In the genomic region with DNA sequence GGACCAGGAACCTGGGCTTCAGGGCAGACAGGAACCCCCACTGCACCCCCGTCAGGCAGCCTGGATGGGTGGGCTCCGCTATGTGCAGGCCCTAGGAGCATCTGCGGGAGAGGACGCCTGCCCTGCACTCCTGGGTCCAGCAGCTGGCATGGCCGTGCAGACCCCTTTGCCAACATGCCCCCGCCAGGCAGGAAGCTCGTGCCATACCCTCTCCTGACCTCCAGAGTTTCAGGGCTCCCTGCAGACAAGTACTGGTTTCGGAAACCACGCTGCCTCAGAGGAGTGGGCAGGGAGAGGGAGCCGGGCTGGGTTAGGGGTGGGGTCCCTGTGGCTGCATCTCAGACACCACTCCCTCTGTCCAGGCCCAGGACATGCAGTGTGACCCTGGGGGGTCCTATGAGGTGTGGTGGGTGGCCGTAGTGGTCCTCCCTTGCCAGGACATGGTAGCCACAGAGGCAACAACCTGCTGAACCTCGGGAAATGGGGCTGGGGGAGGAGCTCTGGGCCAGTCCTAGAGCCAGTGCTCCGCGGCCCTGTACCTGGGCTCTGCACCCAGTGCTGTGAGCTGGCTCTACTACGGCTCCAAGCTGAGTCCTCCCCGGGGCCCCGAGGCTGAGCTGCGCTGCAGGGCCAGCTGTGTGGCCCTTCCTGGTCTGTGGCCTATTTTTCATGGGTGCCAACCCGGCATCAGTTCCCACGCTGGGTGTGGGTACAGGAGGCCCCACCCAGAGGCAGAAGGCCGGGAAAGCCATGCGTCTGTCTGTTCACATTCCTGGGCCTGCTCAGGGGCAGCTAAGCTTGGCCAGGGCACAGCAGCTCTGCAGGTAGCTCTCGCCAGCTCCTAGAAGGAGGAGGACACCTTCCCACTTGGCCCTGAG, we compare ENCODE assay signal across 16 cellular contexts. TPM values are rescaled to one million over a fixed set of nuclear protein-coding genes. Genes with fewer than 3 reads are reported as not detected.
DNase-seq lines count a peak whose midpoint lies in the region; ATAC-seq and TF ChIP-seq lines count a peak whose summit lies in the region.
"Had no signal": no experiment of that assay in that cellular context is flagged by ENCODE, and none has a peak within 500 bp of the region (broad histone marks: within the 10 kb centered on the region; RNA-seq: fewer than 3 reads in every experiment).

No MANE protein-coding gene starts in this region.

- H3K79me2 ChIP-seq in Loucy (ENCODE audit: insufficient read depth, low read length) = no peaks in the 10 kb centered on the region

- H4K20me1 ChIP-seq in Loucy (ENCODE audit: insufficient read depth, low read length, poor library complexity, severe bottlenecking) = no peaks in the 10 kb centered on the region

- 69% methylated on average over 12 of the region's 23 CpGs for WGBS in esophagus muscularis mucosa

- H3K36me3 ChIP-seq in Loucy (ENCODE audit: insufficient read depth, low read length) = no peaks in the 10 kb centered on the region
- peaks cover 0 to 23% (median 13%) of the 10 kb centered on the region in 4 donors for H3K36me3 ChIP-seq in esophagus muscularis mucosa
- no peaks in the 10 kb centered on the region for H3K36me3 ChIP-seq in thoracic aorta

- no peaks in the 10 kb centered on the region for H3K9me2 ChIP-seq in Loucy (replicated peaks; ENCODE audit: low read depth, low read length)

- H3K4me3 ChIP-seq in Loucy (ENCODE audit: low read length, poor library complexity, severe bottlenecking) = peak overlapping the region; percentile 67
- H3K4me3 ChIP-seq in esophagus muscularis mucosa = peak overlapping the region in 3 of 4 donors; percentile 56 to 67 (median 62)
- H3K4me3 ChIP-seq in thoracic aorta = peak overlapping the region; percentile 92

- no peak for DNase-seq in activated CD4-positive, alpha-beta T cell treated with anti-CD3 and anti-CD28 coated beads, Interleukin-2, amount 10 ng/mL, durations not matched to agents 24 days and 14 days
- no peak for DNase-seq in activated CD4-positive, alpha-beta T cell treated with anti-CD3 and anti-CD28 coated beads for 36 hours
- DNase-seq in esophagus muscularis mucosa (ENCODE audit: extremely low spot score) (no peak), thoracic aorta (ENCODE audit: low spot score) (no peak), NCI-H345 treated with DMSO at 0.1 percent for 48 hours (lab: John Stamatoyannopoulos, UW; ENCODE audit: unreplicated experiment) (no peak)
- DNase-seq in effector CD4-positive, alpha-beta T cell = no peak
- DNase-seq: DMS153 had no signal

- no peak for ATAC-seq in activated CD4-positive, alpha-beta T cell treated with anti-CD3 and anti-CD28 coated beads for 36 hours
- ATAC-seq in thoracic aorta (ENCODE audit: insufficient number of reproducible peaks, low FRiP score, low read depth) (no peak), GM18519 (IDR thresholded peaks at IDR 0.05; ENCODE audit: low FRiP score, unreplicated experiment) (no peak)

- no peak for TF ChIP-seq CTCF in Loucy (conservative IDR thresholded peaks at IDR 0.05; ENCODE audit: low read length)
- no peak for TF ChIP-seq CTCF in esophagus muscularis mucosa (IDR thresholded peaks at IDR 0.05)
- no peak for TF ChIP-seq CTCF in thoracic aorta (IDR thresholded peaks at IDR 0.05)

- TF ChIP-seq POLR2A in esophagus muscularis mucosa (IDR thresholded peaks at IDR 0.05; ENCODE audit: low read depth) = no peak

- peaks cover 8% of the 10 kb centered on the region for H3K36me3 Mint-ChIP-seq in activated CD4-positive, alpha-beta T cell treated with anti-CD3 and anti-CD28 coated beads, Interleukin-2, amount 10 ng/mL, durations not matched to agents 24 days and 14 days (ENCODE audit: low read depth)
- H3K36me3 Mint-ChIP-seq in activated CD4-positive, alpha-beta T cell treated with anti-CD3 and anti-CD28 coated beads for 36 hours (ENCODE audit: low read depth) = no peaks in the 10 kb centered on the region
- H3K36me3 Mint-ChIP-seq: activated naive CD4-positive, alpha-beta T cell treated with anti-CD3 and anti-CD28 coated beads, Interleukin-2, amount 10 ng/mL, durations not matched to agents 7 days and 5 days; naive thymus-derived CD8-positive, alpha-beta T cell had no signal

- H3K27ac Mint-ChIP-seq in activated CD4-positive, alpha-beta T cell treated with anti-CD3 and anti-CD28 coated beads, Interleukin-2, amount 10 ng/mL, durations not matched to agents 24 days and 14 days = no peak overlapping the region
- H3K27ac Mint-ChIP-seq in activated CD4-positive, alpha-beta T cell treated with anti-CD3 and anti-CD28 coated beads for 36 hours = no peak overlapping the region
- H3K27ac Mint-ChIP-seq: stimulated activated naive B cell treated with anti-CD40 and anti-IgM and Interleukin-4, amounts not matched to agents 10 μg/mL and 1 μg/mL and 100 μg/mL, for 72 hours had no signal

- H3K9ac ChIP-seq in Loucy (ENCODE audit: low read depth, low read length, poor library complexity, severe bottlenecking) = no peak overlapping the region

- peak overlapping the region; percentile 86 for H3K4me3 Mint-ChIP-seq in activated CD4-positive, alpha-beta T cell treated with anti-CD3 and anti-CD28 coated beads, Interleukin-2, amount 10 ng/mL, durations not matched to agents 24 days and 14 days
- no peak overlapping the region for H3K4me3 Mint-ChIP-seq in activated CD4-positive, alpha-beta T cell treated with anti-CD3 and anti-CD28 coated beads for 36 hours

- H3K4me2 ChIP-seq in Loucy (ENCODE audit: low read depth, low read length, poor library complexity, severe bottlenecking) = peak overlapping the region; percentile 78

- CTCF ChIA-PET in activated CD4-positive, alpha-beta T cell treated with anti-CD3 and anti-CD28 coated beads for 36 hours (lab: Charles Lee) = interaction anchor here (0.5 to 1.6 kb wide), 3 partner anchors 9 to 34 kb away, joined by 3 to 5 read pairs (median 3); no protein-coding TSS in a partner anchor

- H3K4me1 ChIP-seq in Loucy (ENCODE audit: insufficient read depth, low read length, poor library complexity, severe bottlenecking) (peaks cover 16% of the 10 kb centered on the region), esophagus muscularis mucosa (peaks cover 14 to 20% (median 19%) of the 10 kb centered on the region in 4 donors), thoracic aorta (ENCODE audit: control insufficient read depth in 1 of 2, low read depth in 2 of 2) (peaks cover 6 to 9% of the 10 kb centered on the region in 2 donors)

- no peaks in the 10 kb centered on the region for H3K9me3 ChIP-seq in Loucy (ENCODE audit: insufficient read depth, low read depth, low read length)
- no peaks in the 10 kb centered on the region for H3K9me3 ChIP-seq in esophagus muscularis mucosa
- no peaks in the 10 kb centered on the region for H3K9me3 ChIP-seq in thoracic aorta
- H3K9me3 ChIP-seq: heart right ventricle, SJSA1 had no signal

- no peak overlapping the region for H2AFZ ChIP-seq in Loucy (ENCODE audit: low read length)

- no peaks in the 10 kb centered on the region for H3K9me3 Mint-ChIP-seq in activated CD4-positive, alpha-beta T cell treated with anti-CD3 and anti-CD28 coated beads, Interleukin-2, amount 10 ng/mL, durations not matched to agents 24 days and 14 days
- no peaks in the 10 kb centered on the region for H3K9me3 Mint-ChIP-seq in activated CD4-positive, alpha-beta T cell treated with anti-CD3 and anti-CD28 coated beads for 36 hours (ENCODE audit: low read depth)
- H3K9me3 Mint-ChIP-seq: naive thymus-derived CD8-positive, alpha-beta T cell; stimulated activated naive B cell treated with anti-CD40 and anti-IgM and Interleukin-4, amounts not matched to agents 10 μg/mL and 1 μg/mL and 100 μg/mL, for 72 hours had no signal

- H3F3A ChIP-seq in Loucy (ENCODE audit: low read depth) = no peaks in the 10 kb centered on the region

- peaks cover 5% of the 10 kb centered on the region for H3K4me1 Mint-ChIP-seq in activated CD4-positive, alpha-beta T cell treated with anti-CD3 and anti-CD28 coated beads, Interleukin-2, amount 10 ng/mL, durations not matched to agents 24 days and 14 days
- H3K4me1 Mint-ChIP-seq in activated CD4-positive, alpha-beta T cell treated with anti-CD3 and anti-CD28 coated beads for 36 hours = peaks cover 5% of the 10 kb centered on the region

- POLR2A ChIA-PET in activated CD4-positive, alpha-beta T cell treated with anti-CD3 and anti-CD28 coated beads for 36 hours (lab: Charles Lee) = no interaction called here

- intact Hi-C loops in activated CD4-positive, alpha-beta T cell treated with anti-CD3 and anti-CD28 coated beads, Interleukin-2, amount 10 ng/mL, durations not matched to agents 24 days and 14 days (cut with micrococcal nuclease) = loop anchor here (1.0 kb wide), 1 partner anchor 8 kb away; a partner anchor contains a TSS
- intact Hi-C loops in activated CD4-positive, alpha-beta T cell treated with anti-CD3 and anti-CD28 coated beads for 36 hours (cut with DNase I, micrococcal nuclease) = loop anchor here in 1 of 2 experiments (10.0 kb wide), 1 partner anchor 57 kb away; a partner anchor contains a TSS
- intact Hi-C loops in esophagus muscularis mucosa (cut with DNase I) = no loop called here

- H3K27ac ChIP-seq in esophagus muscularis mucosa (replicated peaks in 1 of 4) (no peak overlapping the region), thoracic aorta (no peak overlapping the region)

- H3K27me3 ChIP-seq in Loucy (ENCODE audit: insufficient read depth, low read length, poor library complexity, severe bottlenecking) (no peaks in the 10 kb centered on the region), esophagus muscularis mucosa (peaks cover 0 to 57% (median 24%) of the 10 kb centered on the region in 4 donors), thoracic aorta (replicated peaks; ENCODE audit: insufficient read depth) (peaks cover 5% of the 10 kb centered on the region)

- peaks cover 10% of the 10 kb centered on the region for H3K27me3 Mint-ChIP-seq in activated CD4-positive, alpha-beta T cell treated with anti-CD3 and anti-CD28 coated beads, Interleukin-2, amount 10 ng/mL, durations not matched to agents 24 days and 14 days
- H3K27me3 Mint-ChIP-seq in activated CD4-positive, alpha-beta T cell treated with anti-CD3 and anti-CD28 coated beads for 36 hours = peaks cover 11% of the 10 kb centered on the region

- TF ChIP-seq EP300 in esophagus muscularis mucosa (IDR thresholded peaks at IDR 0.05) = no peak

RNA-seq across cellular contexts. Expression of a gene that starts 1.4 kb away (rescaled TPM):
- total RNA-seq in activated CD4-positive, alpha-beta T cell treated with anti-CD3 and anti-CD28 coated beads, Interleukin-2, amount 10 ng/mL, durations not matched to agents 24 days and 14 days = 1.8 and 2.8 TPM in 2 replicates
- total RNA-seq in activated CD4-positive, alpha-beta T cell treated with anti-CD3 and anti-CD28 coated beads for 36 hours = 1 to 10 TPM; 1.1 to 1.4 TPM
- total RNA-seq in esophagus muscularis mucosa (under 1 TPM in 3 of 4 donors, not detected in 1; 0.17 to 0.50 (median 0.19) TPM), thoracic aorta (under 1 TPM in 1 of 2 donors, not detected in 1; 0.27 TPM)
- total RNA-seq: cardiac septum had no signal

RNA-seq across cellular contexts. Expression of a gene that starts 7.3 kb away (rescaled TPM):
- total RNA-seq in activated CD4-positive, alpha-beta T cell treated with anti-CD3 and anti-CD28 coated beads, Interleukin-2, amount 10 ng/mL, durations not matched to agents 24 days and 14 days = 46.4 and 48.1 TPM in 2 replicates
- total RNA-seq in activated CD4-positive, alpha-beta T cell treated with anti-CD3 and anti-CD28 coated beads for 36 hours = 10 to 100 TPM; 16.8 to 21.7 TPM
- total RNA-seq in esophagus muscularis mucosa (10 to 100 TPM in 1 of 4 donors, 1 to 10 TPM in 3; 3.7 to 10.8 (median 6.2) TPM), thoracic aorta (10 to 100 TPM in 1 of 2 donors, 1 to 10 TPM in 1; 4.2 to 15.3 TPM)

RNA-seq across cellular contexts. Expression of a gene that starts 8.6 kb away (rescaled TPM):
- total RNA-seq in activated CD4-positive, alpha-beta T cell treated with anti-CD3 and anti-CD28 coated beads, Interleukin-2, amount 10 ng/mL, durations not matched to agents 24 days and 14 days = 190 and 192 TPM in 2 replicates
- 100 to 1,000 TPM; 112 to 134 TPM for total RNA-seq in activated CD4-positive, alpha-beta T cell treated with anti-CD3 and anti-CD28 coated beads for 36 hours
- total RNA-seq in esophagus muscularis mucosa = 10 to 100 TPM; 35.3 to 54.1 (median 47.5) TPM
- 10 to 100 TPM; 33.8 to 47.2 TPM for total RNA-seq in thoracic aorta

RNA-seq across cellular contexts. Expression of a gene that starts 14.2 kb away (rescaled TPM):
- not detected in 2 replicates for total RNA-seq in activated CD4-positive, alpha-beta T cell treated with anti-CD3 and anti-CD28 coated beads, Interleukin-2, amount 10 ng/mL, durations not matched to agents 24 days and 14 days
- not detected for total RNA-seq in activated CD4-positive, alpha-beta T cell treated with anti-CD3 and anti-CD28 coated beads for 36 hours
- total RNA-seq in esophagus muscularis mucosa (under 1 TPM; 0.11 to 0.50 (median 0.30) TPM), thoracic aorta (under 1 TPM; 0.54 to 0.99 TPM)
- total RNA-seq: A172; naive thymus-derived CD8-positive, alpha-beta T cell had no signal

RNA-seq across cellular contexts. Expression of a gene that starts 32.2 kb away (rescaled TPM):
- total RNA-seq in activated CD4-positive, alpha-beta T cell treated with anti-CD3 and anti-CD28 coated beads, Interleukin-2, amount 10 ng/mL, durations not matched to agents 24 days and 14 days = 2.8 and 5.0 TPM in 2 replicates
- 1 to 10 TPM; 3.5 to 4.2 TPM for total RNA-seq in activated CD4-positive, alpha-beta T cell treated with anti-CD3 and anti-CD28 coated beads for 36 hours
- total RNA-seq in esophagus muscularis mucosa (10 to 100 TPM; 37.8 to 90.4 (median 65.0) TPM), thoracic aorta (10 to 100 TPM; 50.1 to 98.8 TPM)
- total RNA-seq: naive thymus-derived CD8-positive, alpha-beta T cell had no signal
